In genomic region chr13:33784738-33785137, GRCh38 we compare ENCODE assay signal across 24 cellular contexts. TPM values are rescaled to one million over a fixed set of nuclear protein-coding genes. Genes with fewer than 3 reads are reported as not detected.
A peak's percentile ranks its signal among the peaks of the same experiment; 100 is the strongest.
DNase-seq lines count a peak whose midpoint lies in the region; ATAC-seq, FAIRE-seq and TF ChIP-seq lines count a peak whose summit lies in the region.
"Had no signal": no experiment of that assay in that cellular context is flagged by ENCODE, and none has a peak within 500 bp of the region (broad histone marks: within the 10 kb centered on the region; RNA-seq: fewer than 3 reads in every experiment).

No MANE protein-coding gene starts in this region.

- H3K27me3 ChIP-seq in SU-DHL-6 (ENCODE audit: low read length), result no peaks in the 10 kb centered on the region
- H3K27me3 ChIP-seq in K562 (ENCODE audit: control insufficient read depth in 2 of 2, insufficient read depth in 2 of 2, low read length in 2 of 2), result no peaks in the 10 kb centered on the region
- H3K27me3 ChIP-seq: BE2C, BLaER1 had no signal

- H3K27ac ChIP-seq in SU-DHL-6 (ENCODE audit: low read depth, low read length) (peak overlapping the region; percentile 97), K562 (ENCODE audit: extremely low read depth, low read depth, low read length) (no peak overlapping the region)
- H3K27ac ChIP-seq: BLaER1 had no signal

- no peaks in the 10 kb centered on the region for H4K20me1 ChIP-seq in SU-DHL-6 (ENCODE audit: low read depth, low read length)
- no peaks in the 10 kb centered on the region for H4K20me1 ChIP-seq in K562 (replicated peaks; ENCODE audit: control insufficient read depth, insufficient read depth, low read length)
- H4K20me1 ChIP-seq: BLaER1 had no signal

- no peaks in the 10 kb centered on the region for H3K9me2 ChIP-seq in SU-DHL-6 (replicated peaks; ENCODE audit: insufficient read depth, low read length)

- no peak for TF ChIP-seq POLR2A in GM12891 (IDR thresholded peaks at IDR 0.05; ENCODE audit: low read depth, low read length)
- no peak for TF ChIP-seq POLR2A in K562 (conservative IDR thresholded peaks at IDR 0.05)
- no peak for TF ChIP-seq POLR2A in GM12892 (IDR thresholded peaks at IDR 0.05; ENCODE audit: low read depth, low read length)

- POLR2A ChIA-PET in K562 (lab: Yijun Ruan, JAX), result no interaction called here

- FAIRE-seq in GM12891 (lab: Jason Lieb, UNC), result peak; percentile 9
- FAIRE-seq in K562 (lab: Jason Lieb, UNC), result no peak
- no peak for FAIRE-seq in GM12892 (lab: Jason Lieb, UNC)
- FAIRE-seq: A204.1, GM12878, GM18507 had no signal

- H2AFZ ChIP-seq in SU-DHL-6 (ENCODE audit: low read depth, low read length, severe bottlenecking) (no peak overlapping the region), K562 (ENCODE audit: low read depth, low read length) (no peak overlapping the region)

- no peaks in the 10 kb centered on the region for H3K9me1 ChIP-seq in K562 (ENCODE audit: control insufficient read depth, insufficient read depth, low read length)

- H3K4me1 ChIP-seq in K562 (replicated peaks in 1 of 2; ENCODE audit: control insufficient read depth in 2 of 2, insufficient read depth in 2 of 2, low read length in 2 of 2), result no peaks in the 10 kb centered on the region
- H3K4me1 ChIP-seq: BE2C had no signal

- intact Hi-C loops in K562 (cut with micrococcal nuclease), result no loop called here

- in situ Hi-C loops in K562 (cut with MboI), result no loop called here

- TF ChIP-seq CTCF in SU-DHL-6 (IDR thresholded peaks at IDR 0.05; ENCODE audit: insufficient read depth, low read length, poor library complexity, severe bottlenecking), result no peak
- TF ChIP-seq CTCF in K562 (IDR thresholded peaks at IDR 0.05 in 2 of 3, conservative IDR thresholded peaks at IDR 0.05 in 1 of 3; ENCODE audit: insufficient read depth in 2 of 3, low read depth in 1 of 3, low read length in 3 of 3), result no peak

- no TSS peak for BruUV-seq in K562 (replicated peaks; lab: Mats Ljungman, UMichigan)

- no peak overlapping the region for H3K4me2 ChIP-seq in SU-DHL-6 (ENCODE audit: low read depth, low read length, poor library complexity, severe bottlenecking)
- no peak overlapping the region for H3K4me2 ChIP-seq in K562 (ENCODE audit: insufficient read depth, low read length)
- H3K4me2 ChIP-seq: BLaER1 had no signal

- CTCF ChIA-PET in K562 (lab: Yijun Ruan, JAX; ENCODE audit: low intra/inter-chr PET ratio), result no interaction called here

- no peak overlapping the region for H3K4me3 ChIP-seq in SU-DHL-6 (ENCODE audit: insufficient read depth, low read length, poor library complexity, severe bottlenecking)
- no peak overlapping the region for H3K4me3 ChIP-seq in K562
- H3K4me3 ChIP-seq: BLaER1, GM12878 had no signal

- no peak for TF ChIP-seq RAD21 in K562 (CRISPR knock-in tag; conservative IDR thresholded peaks at IDR 0.05 in 1 of 2, IDR thresholded peaks at IDR 0.05 in 1 of 2)

- no peak for TF ChIP-seq EP300 in K562 (IDR thresholded peaks at IDR 0.05; ENCODE audit: low read length)

- no peak for ATAC-seq in K562
- ATAC-seq: GM12878 had no signal

- H3K36me3 ChIP-seq in SU-DHL-6 (ENCODE audit: low read length), result no peaks in the 10 kb centered on the region
- H3K36me3 ChIP-seq in K562 (ENCODE audit: control insufficient read depth, insufficient read depth, low read length), result no peaks in the 10 kb centered on the region
- H3K36me3 ChIP-seq: BE2C, BLaER1 had no signal

- no peaks in the 10 kb centered on the region for H3K9me3 ChIP-seq in SU-DHL-6 (ENCODE audit: insufficient read depth, low read length)
- H3K9me3 ChIP-seq in K562 (replicated peaks; ENCODE audit: control insufficient read depth, insufficient read depth, low read depth, low read length), result no peaks in the 10 kb centered on the region
- H3K9me3 ChIP-seq: BE2C had no signal

- DNase-seq in GM12891 (ENCODE audit: insufficient read length, low spot score) (no peak), K562 (ENCODE audit: extremely low read depth in 1 of 4, low spot score in 3 of 4) (no peak), globus pallidus (ENCODE audit: low spot score) (no peak), GM12892 (ENCODE audit: insufficient read length) (no peak)
- no peak for DNase-seq in activated CD4-positive, CD25-positive, alpha-beta regulatory T cell (lab: John Stamatoyannopoulos, UW)
- DNase-seq: 8988T; ACHN; BE2C; C1 segment of cervical spinal cord; CD4-positive, alpha-beta memory T cell; CD4-positive, CD25-positive, alpha-beta regulatory T cell; CD8-positive, alpha-beta memory T cell; COR-L47; DMS 273 treated with DMSO at 0.1 percent for 48 hours; DMS153; DMS79; DND-41; EL; GDM1 had no signal

- H3K79me2 ChIP-seq in SU-DHL-6 (ENCODE audit: insufficient read depth, low read length) (no peaks in the 10 kb centered on the region), K562 (ENCODE audit: control insufficient read depth, insufficient read depth, low read length) (no peaks in the 10 kb centered on the region)

- no peak overlapping the region for H3K9ac ChIP-seq in SU-DHL-6 (ENCODE audit: low read length)
- no peak overlapping the region for H3K9ac ChIP-seq in K562 (ENCODE audit: insufficient read depth in 1 of 2, low read depth in 2 of 2, low read length in 2 of 2)
- H3K9ac ChIP-seq: BLaER1 had no signal

- WGBS in K562 (ENCODE audit: insufficient coverage, low coverage, missing lambda C conversion rate), result 5% methylated on average over 1 of the region's 1 CpG

- peaks cover 59% of the 10 kb centered on the region for H3F3A ChIP-seq in SU-DHL-6 (ENCODE audit: insufficient read depth)

TF ChIP-seq in GM12891, 5 proteins besides CTCF, POLR2A, EP300 and RAD21:
- TF ChIP-seq POLR2AphosphoS5 (IDR thresholded peaks at IDR 0.05; ENCODE audit: low read depth, low read length) (no peak), TAF1 (IDR thresholded peaks at IDR 0.05; ENCODE audit: low read depth, low read length) (no peak), SPI1 (IDR thresholded peaks at IDR 0.05; ENCODE audit: low read depth, low read length) (no peak)

TF ChIP-seq in K562, 482 proteins besides CTCF, POLR2A, EP300 and RAD21:
- TF ChIP-seq ZFX (CRISPR knock-in tag; IDR thresholded peaks at IDR 0.05) (no peak), ZNF146 (CRISPR knock-in tag; IDR thresholded peaks at IDR 0.05; ENCODE audit: unreplicated experiment) (peak; percentile 29), SOX6 (IDR thresholded peaks at IDR 0.05) (no peak)

RNA-seq across cellular contexts. Expression of gene RFC3, which starts 33.2 kb away (rescaled TPM):
- 29.8 TPM for polyA plus RNA-seq in GM12891 (2012; ENCODE audit: low read depth, missing spikeins)
- total RNA-seq in K562 (2011; cell fraction: chromatin; rRNA removed; ENCODE audit: low replicate concordance), result 22.3 and 63.4 TPM in 2 replicates
- total RNA-seq in K562 (2011; cell fraction: nucleolus; rRNA removed), result 15.0 and 17.4 TPM in 2 replicates
- total RNA-seq in K562 (2011; cell fraction: nucleoplasm; rRNA removed), result 29.3 and 43.4 TPM in 2 replicates
- total RNA-seq in K562 (2014; rRNA removed) (28.5 and 31.3 TPM in 2 replicates), K562 (2014; rRNA removed; fragmentation: Illumina TruSeq; extraction: Trizol) (54.0 and 62.7 TPM in 2 replicates), K562 (2015; rRNA removed; fragmentation: Illumina TruSeq; extraction: Trizol) (41.0 and 47.3 TPM in 2 replicates), K562 (2021) (43.1 and 43.6 TPM in 2 replicates)
- polyA plus RNA-seq in K562 (2011; rRNA removed) (40.1 and 61.0 TPM in 2 replicates), K562 (2014; fragmentation: Illumina TruSeq; extraction: Trizol) (51.9 and 58.6 TPM in 2 replicates), K562 (2014; fragmentation: Nextera tagmentation; extraction: Ambion mirVana) (10 to 100 TPM; 81.4 to 94.0 TPM), K562 (2014; rRNA removed) (47.1 and 48.8 TPM in 2 replicates)
- polyA plus RNA-seq in K562 (2011; cell fraction: cytosol; rRNA removed), result 11.9 and 23.2 TPM in 2 replicates
- polyA plus RNA-seq in K562 (2011; cell fraction: nucleus; rRNA removed), result 30.8 and 38.8 TPM in 2 replicates
- 27.9 and 33.5 TPM in 2 replicates for polyA plus RNA-seq in K562 (2012)
- 48.2 and 49.2 TPM in 2 replicates for polyA minus RNA-seq in K562 (2011; rRNA and poly(A)+ RNA removed)
- 17.3 and 18.5 TPM in 2 replicates for polyA minus RNA-seq in K562 (2011; cell fraction: cytosol; rRNA and poly(A)+ RNA removed)
- 46.3 and 78.1 TPM in 2 replicates for polyA minus RNA-seq in K562 (2011; cell fraction: nucleus; rRNA and poly(A)+ RNA removed)
- polyA plus RNA-seq in GM12892 (2012; ENCODE audit: missing spikeins), result 35.4 TPM
